In the genomic region with DNA sequence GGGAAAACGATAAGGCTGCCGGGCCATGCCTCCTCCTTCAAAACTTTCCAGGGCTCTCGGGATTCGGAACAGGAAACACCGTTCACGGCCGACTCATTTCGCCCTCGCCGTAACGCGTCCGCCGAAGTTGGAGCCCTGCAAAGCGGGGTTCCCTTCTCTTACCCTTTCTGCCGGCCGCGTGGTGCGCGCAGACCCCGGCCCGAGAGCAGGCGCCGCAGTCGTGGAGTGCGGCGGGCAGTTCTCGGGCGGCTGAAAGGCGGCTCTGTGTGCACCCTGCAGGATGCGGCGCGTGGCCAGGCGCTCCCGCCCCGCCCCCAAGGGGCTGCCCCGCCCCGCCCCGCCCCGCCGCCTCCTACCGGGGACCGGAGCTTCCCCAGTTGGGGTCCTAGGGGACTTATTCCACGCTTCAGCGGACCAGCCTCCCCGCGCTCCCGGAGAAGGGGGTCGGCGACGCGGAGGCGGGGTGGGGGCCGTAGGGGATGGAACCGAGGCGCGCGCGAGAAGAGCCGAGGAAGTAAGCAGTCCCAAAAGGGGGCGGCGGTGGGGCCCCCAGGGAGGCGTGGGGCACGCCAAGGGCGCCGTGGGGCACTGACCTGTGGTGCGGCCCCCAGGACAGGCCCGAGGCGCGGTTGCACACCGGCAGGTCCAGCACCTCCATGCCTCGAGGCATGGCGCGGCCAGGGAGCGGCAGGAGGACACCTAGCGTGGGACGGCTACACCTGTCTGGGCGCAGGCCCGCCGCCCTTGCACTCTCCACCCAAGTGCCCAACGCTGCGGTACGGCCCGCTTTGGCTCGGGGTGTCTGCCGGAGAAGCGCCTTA, we compare ENCODE assay signal across 8 cellular contexts. TPM values are rescaled to one million over a fixed set of nuclear protein-coding genes. Genes with fewer than 3 reads are reported as not detected.
DNase-seq lines count a peak whose midpoint lies in the region; ATAC-seq and TF ChIP-seq lines count a peak whose summit lies in the region.

A gene (minus strand): TSS at position 268 of the 821 bp plus-strand sequence. CDS start 241 bp downstream, at position 27.

- peaks cover 85% of the 10 kb centered on the region for H3K27me3 Mint-ChIP-seq in neural crest cell (ENCODE audit: low read depth)

- H3K27ac ChIP-seq in fibroblast of lung (ENCODE audit: insufficient read depth, low read length), result no peak within 1 kb of the TSS

- no peaks in the 10 kb centered on the region for H4K20me1 ChIP-seq in fibroblast of lung (ENCODE audit: control insufficient read depth, extremely low read depth, insufficient read depth, low read length)

- in situ Hi-C loops in ACHN (cut with HindIII; ENCODE audit: low pct_ligation_motif_present, low pct_unique_long_range_greater_than_20kb, low sequenced_read_pairs), result no loop called here

- H2AFZ ChIP-seq in fibroblast of lung (ENCODE audit: low read length), result peak within 1 kb of the TSS; percentile 40

- peak; percentile 40 for ATAC-seq in HG02884 (IDR thresholded peaks at IDR 0.05; ENCODE audit: unreplicated experiment)

- H3K4me1 Mint-ChIP-seq in neural crest cell, result peaks cover 10% of the 10 kb centered on the region

- H3K4me3 ChIP-seq in fibroblast of lung (replicated peaks in 1 of 4; ENCODE audit: control extremely low read depth in 1 of 4, insufficient read depth in 1 of 4, low read depth in 3 of 4, low read length in 4 of 4), result peak within 1 kb of the TSS; percentile 50 to 68 (median 58)

- peaks cover 5% of the 10 kb centered on the region for H3K4me1 ChIP-seq in fibroblast of lung (ENCODE audit: control insufficient read depth, extremely low read depth, insufficient read depth, low read length)

- TF ChIP-seq POLR2A in GM15510 (IDR thresholded peaks at IDR 0.05; ENCODE audit: borderline replicate concordance, extremely low read depth, insufficient read length), result peak; percentile 81

- H3K9ac ChIP-seq in fibroblast of lung (ENCODE audit: insufficient read depth, low read length), result peak within 1 kb of the TSS; percentile 13

- H3K27ac Mint-ChIP-seq in neural crest cell (ENCODE audit: unreplicated experiment), result no peak within 1 kb of the TSS

- peak within 1 kb of the TSS; percentile 83 for H3K4me3 Mint-ChIP-seq in neural crest cell

- peaks cover 2% of the 10 kb centered on the region for H3K36me3 Mint-ChIP-seq in neural crest cell (ENCODE audit: low read depth)

- H3K9me3 Mint-ChIP-seq in neural crest cell, result no peaks in the 10 kb centered on the region

- no peaks in the 10 kb centered on the region for H3K79me2 ChIP-seq in fibroblast of lung (ENCODE audit: control insufficient read depth, insufficient read depth, low read length)

- no peak for TF ChIP-seq CTCF in fibroblast of lung (conservative IDR thresholded peaks at IDR 0.05 in 1 of 2, IDR thresholded peaks at IDR 0.05 in 1 of 2; ENCODE audit: low read depth in 1 of 2, low read length in 2 of 2)
- TF ChIP-seq CTCF in neural crest cell (conservative IDR thresholded peaks at IDR 0.05), result peak; percentile 32

- H3K27me3 ChIP-seq in fibroblast of lung (ENCODE audit: control insufficient read depth, insufficient read depth, low read length), result peaks cover 36% of the 10 kb centered on the region

- no peaks in the 10 kb centered on the region for H3K36me3 ChIP-seq in fibroblast of lung (ENCODE audit: control insufficient read depth, insufficient read depth, low read length)

- H3K4me2 ChIP-seq in fibroblast of lung (ENCODE audit: extremely low read depth, insufficient read depth, low read length), result peak within 1 kb of the TSS; percentile 95

- no peaks in the 10 kb centered on the region for H3K9me3 ChIP-seq in fibroblast of lung (ENCODE audit: control insufficient read depth, insufficient read depth, low read depth, low read length)

- DNase-seq in ACHN, result peak; percentile 31
- peak; percentile 18 to 60 for DNase-seq in NCI-H446 (lab: John Stamatoyannopoulos, UW)
- peak; percentile 82 for DNase-seq in activated CD8-positive, alpha-beta memory T cell treated with anti-CD3 and anti-CD28 coated beads, Interleukin-2, amount 50 U/mL, for 48 hours
- DNase-seq in fibroblast of lung (ENCODE audit: low read depth in 2 of 2), result peak; percentile 7 to 12
- peak; percentile 41 for DNase-seq in neural crest cell (ENCODE audit: low read depth, low spot score)
- no peak for DNase-seq in MV-4-11 (lab: John Stamatoyannopoulos, UW)

RNA-seq across cellular contexts. Expression of the gene that starts here (rescaled TPM):
- 1.5 and 6.2 TPM in 2 replicates for total RNA-seq in fibroblast of lung
- polyA plus RNA-seq in fibroblast of lung, result 0.44 and 0.71 TPM in 2 replicates
- polyA plus RNA-seq in fibroblast of lung (2012), result 0.43 and 0.74 TPM in 2 replicates
- polyA minus RNA-seq in fibroblast of lung (ENCODE audit: low replicate concordance), result not detected in 2 replicates
- 0.52 and 1.0 TPM in 2 replicates for total RNA-seq in neural crest cell
